11 cellular contexts compared by ENCODE assay signal in the genomic region with DNA sequence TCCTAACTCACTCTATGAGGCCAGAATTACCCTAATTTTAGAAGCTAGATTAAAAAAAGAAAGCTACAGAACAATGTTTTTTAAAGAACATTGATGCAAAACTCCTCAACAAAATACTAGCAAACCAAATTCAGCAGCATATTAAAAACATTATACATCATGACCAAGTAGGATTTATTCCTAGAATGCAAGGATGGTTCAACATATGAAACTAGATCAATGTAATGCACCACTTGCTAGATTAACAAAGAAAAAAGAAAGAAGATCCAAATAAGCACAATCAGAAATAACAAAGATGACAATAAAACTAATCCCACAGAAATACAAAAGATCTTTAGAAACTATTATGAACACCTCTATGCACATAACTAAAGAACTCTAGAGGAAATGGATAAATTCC.
"Had no signal": no experiment of that assay in that cellular context is flagged by ENCODE, and none has a peak within 500 bp of the region (broad histone marks: within the 10 kb centered on the region; RNA-seq: fewer than 3 reads in every experiment).

No MANE protein-coding gene starts in this region.

- H3K4me3 Mint-ChIP-seq: GM23338, H9, HFFc6 had no signal

- H3K4me3 ChIP-seq: GM23248, GM23338, HAP-1 had no signal

- DNase-seq: GM23248, GOT3, H7, H9, HCEC 1CT, HFFc6 had no signal

- ATAC-seq: GM23338, HCT116 had no signal

- H3K27ac ChIP-seq: GM23248 had no signal

- H3K27ac Mint-ChIP-seq: GM23338, H9, HFFc6 had no signal

- FAIRE-seq: H1, H54 had no signal

- H3K4me2 ChIP-seq: GM23338 had no signal

- H2AFZ ChIP-seq: GM23248, GM23338 had no signal

- H3K9ac ChIP-seq: GM23248 had no signal

- H3K4me1 ChIP-seq: HAP-1 had no signal

- H3K36me3 ChIP-seq: HAP-1 had no signal
